14 cellular contexts compared by ENCODE assay signal in the genomic region with DNA sequence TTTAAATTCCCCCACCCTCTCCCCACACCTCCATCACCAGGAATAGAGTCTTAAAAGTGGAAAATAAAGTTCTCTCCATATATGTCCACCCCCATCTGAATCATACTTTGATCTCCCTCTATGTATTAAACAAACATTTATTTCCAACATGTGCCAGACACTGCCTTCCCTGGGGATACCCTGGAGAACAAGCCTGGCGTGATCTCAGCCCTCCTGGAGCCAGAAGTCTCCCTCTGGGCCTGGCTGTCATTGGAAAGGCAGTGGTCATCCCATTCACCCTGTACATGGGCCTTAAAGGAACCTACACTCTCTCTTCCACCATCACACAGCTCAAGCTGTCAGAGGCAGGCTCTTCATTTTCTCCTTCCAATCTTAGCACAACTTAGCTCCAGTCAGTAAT.
"Had no signal": no experiment of that assay in that cellular context is flagged by ENCODE, and none has a peak within 500 bp of the region (broad histone marks: within the 10 kb centered on the region; RNA-seq: fewer than 3 reads in every experiment).

No MANE protein-coding gene starts in this region.

- H3K9me3 ChIP-seq: psoas muscle, right lobe of liver, thoracic aorta had no signal

- H3K36me3 ChIP-seq: right lobe of liver, thoracic aorta had no signal

- H3K27ac ChIP-seq: psoas muscle, right lobe of liver, thoracic aorta had no signal

- H3K4me1 ChIP-seq: psoas muscle, right lobe of liver had no signal

- H3K4me3 ChIP-seq: psoas muscle, right lobe of liver, thoracic aorta had no signal

- DNase-seq: activated CD4-positive, alpha-beta T cell treated with anti-CD3 and anti-CD28 coated beads for 1 hour; activated CD4-positive, alpha-beta T cell treated with anti-CD3 and anti-CD28 coated beads, Interleukin-2, amount 50 U/mL, for 48 hours; activated gamma-delta T cell treated with Interleukin-2 at 50 U/mL for 16 hours; activated naive CD8-positive, alpha-beta T cell treated with anti-CD3 and anti-CD28 coated beads, Interleukin-2, amount 10 ng/mL, durations not matched to agents 7 days and 5 days; activated T-cell treated with anti-CD3 and anti-CD28 coated beads, Interleukin-2, amount 50 U/mL, for 72 hours; mesenchymal stem cell; nephron progenitor cell; psoas muscle; right lobe of liver; stimulated activated CD4-positive, alpha-beta T cell treated with anti-CD3 and anti-CD28 coated beads, Interleukin-2, amount 100 ng/mL, for 48 hours; stimulated activated CD8-positive, alpha-beta memory T cell treated with anti-CD3 and anti-CD28 coated beads, Interleukin-4, amount 100 ng/mL, for 48 hours; stimulated activated naive CD8-positive, alpha-beta T cell treated with anti-CD3 and anti-CD28 coated beads, Interleukin-15, amount 100 ng/mL, for 72 hours; T-helper 9 cell had no signal

- ATAC-seq: activated T-cell treated with anti-CD3 and anti-CD28 coated beads, Interleukin-2, amount 50 U/mL, for 72 hours; psoas muscle; right lobe of liver; stimulated activated naive CD8-positive, alpha-beta T cell treated with anti-CD3 and anti-CD28 coated beads, Interleukin-15, amount 100 ng/mL, for 72 hours had no signal

- H3K27me3 ChIP-seq: right lobe of liver had no signal
